23 cellular contexts compared by ENCODE assay signal in the genomic region with DNA sequence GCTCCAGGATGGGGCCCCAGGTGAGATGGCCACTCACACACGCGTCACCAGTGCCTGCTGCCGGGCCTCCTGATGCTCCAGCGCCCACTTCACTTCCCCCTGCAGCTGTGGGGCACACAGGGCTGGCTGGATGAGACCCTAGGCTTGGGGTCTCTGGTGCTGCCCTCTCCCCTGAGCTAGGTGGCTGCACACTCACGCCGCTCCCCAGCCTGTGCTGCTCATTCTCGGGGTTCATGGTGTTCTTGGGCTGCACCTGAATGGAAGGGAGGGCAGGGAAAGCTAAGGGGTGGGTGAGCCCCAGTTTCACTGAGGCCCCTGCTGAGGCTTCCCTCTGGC.
"Had no signal": no experiment of that assay in that cellular context is flagged by ENCODE, and none has a peak within 500 bp of the region (broad histone marks: within the 10 kb centered on the region; RNA-seq: fewer than 3 reads in every experiment).

No MANE protein-coding gene starts in this region.

- H3K27me3 ChIP-seq: foreskin keratinocyte had no signal

- H3K36me3 ChIP-seq: left ventricle myocardium inferior, thoracic aorta had no signal

- H3K9me3 ChIP-seq: left ventricle myocardium inferior, thoracic aorta, upper lobe of left lung had no signal

- H3K36me3 Mint-ChIP-seq: brain had no signal

- H3K4me3 ChIP-seq: left ventricle myocardium inferior, thoracic aorta had no signal

- DNase-seq: activated CD4-positive, alpha-beta memory T cell treated with anti-CD3 and anti-CD28 coated beads, Interleukin-2, amount 10 ng/mL, durations not matched to agents 7 days and 5 days; activated CD4-positive, alpha-beta T cell treated with anti-CD3 and anti-CD28 coated beads for 4 hours; activated CD4-positive, CD25-positive, alpha-beta regulatory T cell; activated gamma-delta T cell; activated naive CD4-positive, alpha-beta T cell treated with anti-CD3 and anti-CD28 coated beads, Interleukin-2, amount 50 U/mL, for 16 hours; activated naive CD8-positive, alpha-beta T cell treated with anti-CD3 and anti-CD28 coated beads, Interleukin-2, amount 50 U/mL, for 24 hours; anterior cingulate cortex; effector CD4-positive, alpha-beta T cell; foreskin keratinocyte; kidney glomerular epithelial cell; left ventricle myocardium inferior; nephron progenitor cell; posterior cingulate gyrus; small intestine; stimulated activated CD4-positive, alpha-beta T cell treated with anti-CD3 and anti-CD28 coated beads, Interleukin-2, amount 100 ng/mL, for 24 hours; stimulated activated naive CD4-positive, alpha-beta T cell; T-helper 17 cell had no signal

- H3K27ac ChIP-seq: foreskin keratinocyte, left ventricle myocardium inferior, thoracic aorta, upper lobe of left lung had no signal

- H3K27ac Mint-ChIP-seq: activated CD4-positive, alpha-beta memory T cell treated with anti-CD3 and anti-CD28 coated beads, Interleukin-2, amount 10 ng/mL, durations not matched to agents 7 days and 5 days; activated naive CD8-positive, alpha-beta T cell treated with anti-CD3 and anti-CD28 coated beads, Interleukin-2, amount 50 U/mL, for 24 hours; activated T-helper 1 cell treated with anti-CD3 and anti-CD28 coated beads, Interleukin-12 subunit alpha, Interleukin-12 subunit beta, Interleukin-2, Interleukin-4 antibody, amounts not matched to agents 30 ng/mL and 10 ng/mL and 1 ng/mL, durations not matched to agents 14 hours and 24 hours and 36 hours; dendritic cell treated with granulocyte-macrophage colony-stimulating factor and Interleukin-4, amounts not matched to agents 40 ng/mL and 50 ng/mL, for 4 days; nephron progenitor cell; T-helper 17 cell had no signal

- H3K9me3 Mint-ChIP-seq: activated CD4-positive, alpha-beta memory T cell treated with anti-CD3 and anti-CD28 coated beads, Interleukin-2, amount 10 ng/mL, durations not matched to agents 7 days and 5 days; activated naive CD8-positive, alpha-beta T cell treated with anti-CD3 and anti-CD28 coated beads, Interleukin-2, amount 50 U/mL, for 24 hours; activated T-helper 1 cell treated with anti-CD3 and anti-CD28 coated beads, Interleukin-12 subunit alpha, Interleukin-12 subunit beta, Interleukin-2, Interleukin-4 antibody, amounts not matched to agents 30 ng/mL and 10 ng/mL and 1 ng/mL, durations not matched to agents 14 hours and 24 hours and 36 hours; brain; dendritic cell treated with granulocyte-macrophage colony-stimulating factor and Interleukin-4, amounts not matched to agents 40 ng/mL and 50 ng/mL, for 4 days; nephron progenitor cell had no signal

- FAIRE-seq: small intestine had no signal

- H3K27me3 Mint-ChIP-seq: activated CD4-positive, alpha-beta memory T cell treated with anti-CD3 and anti-CD28 coated beads, Interleukin-2, amount 10 ng/mL, durations not matched to agents 7 days and 5 days; activated naive CD8-positive, alpha-beta T cell treated with anti-CD3 and anti-CD28 coated beads, Interleukin-2, amount 50 U/mL, for 24 hours; brain; T-helper 17 cell had no signal

- H3K4me3 Mint-ChIP-seq: activated CD4-positive, alpha-beta memory T cell treated with anti-CD3 and anti-CD28 coated beads, Interleukin-2, amount 10 ng/mL, durations not matched to agents 7 days and 5 days; activated T-helper 1 cell treated with anti-CD3 and anti-CD28 coated beads, Interleukin-12 subunit alpha, Interleukin-12 subunit beta, Interleukin-2, Interleukin-4 antibody, amounts not matched to agents 30 ng/mL and 10 ng/mL and 1 ng/mL, durations not matched to agents 14 hours and 24 hours and 36 hours; dendritic cell treated with granulocyte-macrophage colony-stimulating factor and Interleukin-4, amounts not matched to agents 40 ng/mL and 50 ng/mL, for 4 days; nephron progenitor cell had no signal

- ATAC-seq: activated naive CD8-positive, alpha-beta T cell treated with anti-CD3 and anti-CD28 coated beads, Interleukin-2, amount 50 U/mL, for 24 hours; foreskin keratinocyte; sciatic nerve; T-helper 17 cell had no signal
